In genomic region chr1:107664882-107665871, GRCh38 we compare ENCODE assay signal across 23 cellular contexts.
A peak's percentile ranks its signal among the peaks of the same experiment; 100 is the strongest.
DNase-seq lines count a peak whose midpoint lies in the region; ATAC-seq and TF ChIP-seq lines count a peak whose summit lies in the region.
"Had no signal": no experiment of that assay in that cellular context is flagged by ENCODE, and none has a peak within 500 bp of the region (broad histone marks: within the 10 kb centered on the region; RNA-seq: fewer than 3 reads in every experiment).

No MANE protein-coding gene starts in this region.

- no peak overlapping the region for H3K4me3 Mint-ChIP-seq in progenitor cell of endocrine pancreas (ENCODE audit: low read depth)
- H3K4me3 Mint-ChIP-seq: activated CD4-positive, alpha-beta memory T cell treated with anti-CD3 and anti-CD28 coated beads, Interleukin-2, amount 10 ng/mL, durations not matched to agents 7 days and 5 days; activated naive CD4-positive, alpha-beta T cell treated with anti-CD3 and anti-CD28 coated beads, Interleukin-2, amount 50 U/mL, for 24 hours; B cell had no signal

- intact Hi-C loops in head of caudate nucleus (cut with DNase I), result no loop called here

- no peaks in the 10 kb centered on the region for H3K9me3 Mint-ChIP-seq in progenitor cell of endocrine pancreas (ENCODE audit: low read depth)
- H3K9me3 Mint-ChIP-seq: activated CD4-positive, alpha-beta memory T cell treated with anti-CD3 and anti-CD28 coated beads, Interleukin-2, amount 10 ng/mL, durations not matched to agents 7 days and 5 days; activated naive CD4-positive, alpha-beta T cell treated with anti-CD3 and anti-CD28 coated beads, Interleukin-2, amount 50 U/mL, for 24 hours; activated T-helper 2 cell treated with anti-CD3 and anti-CD28 coated beads, Interferon-gamma antibody, Interleukin-2, Interleukin-4, amounts not matched to agents 10 μg/mL and 5 μg/mL and 100 μg/mL, durations not matched to agents 14 hours and 24 hours and 36 hours had no signal

- H3K36me3 Mint-ChIP-seq in progenitor cell of endocrine pancreas (ENCODE audit: insufficient read depth), result no peaks in the 10 kb centered on the region

- no peak for ATAC-seq in HG03196 (IDR thresholded peaks at IDR 0.05; ENCODE audit: unreplicated experiment)
- no peak for ATAC-seq in GM21529 (IDR thresholded peaks at IDR 0.05; ENCODE audit: unreplicated experiment)
- ATAC-seq: heart left ventricle, psoas muscle had no signal

- in situ Hi-C loops in SK-MEL-5 (cut with HindIII; ENCODE audit: low pct_unique_long_range_greater_than_20kb, low sequenced_read_pairs), result no loop called here

- peak overlapping the region; percentile 51 for H3K27ac Mint-ChIP-seq in progenitor cell of endocrine pancreas
- H3K27ac Mint-ChIP-seq: activated CD4-positive, alpha-beta memory T cell treated with anti-CD3 and anti-CD28 coated beads, Interleukin-2, amount 10 ng/mL, durations not matched to agents 7 days and 5 days; activated naive CD4-positive, alpha-beta T cell treated with anti-CD3 and anti-CD28 coated beads, Interleukin-2, amount 50 U/mL, for 24 hours; activated T-helper 2 cell treated with anti-CD3 and anti-CD28 coated beads, Interferon-gamma antibody, Interleukin-2, Interleukin-4, amounts not matched to agents 10 μg/mL and 5 μg/mL and 100 μg/mL, durations not matched to agents 14 hours and 24 hours and 36 hours; B cell had no signal

- no peak for TF ChIP-seq CTCF in progenitor cell of endocrine pancreas (IDR thresholded peaks at IDR 0.05; ENCODE audit: unreplicated experiment)

- peaks cover 31% of the 10 kb centered on the region for H3K4me1 Mint-ChIP-seq in progenitor cell of endocrine pancreas (ENCODE audit: low read depth)
- H3K4me1 Mint-ChIP-seq: activated CD4-positive, alpha-beta memory T cell treated with anti-CD3 and anti-CD28 coated beads, Interleukin-2, amount 10 ng/mL, durations not matched to agents 7 days and 5 days; activated naive CD4-positive, alpha-beta T cell treated with anti-CD3 and anti-CD28 coated beads, Interleukin-2, amount 50 U/mL, for 24 hours; B cell had no signal

- H3K27me3 Mint-ChIP-seq in progenitor cell of endocrine pancreas, result no peaks in the 10 kb centered on the region
- H3K27me3 Mint-ChIP-seq: activated naive CD4-positive, alpha-beta T cell treated with anti-CD3 and anti-CD28 coated beads, Interleukin-2, amount 50 U/mL, for 24 hours; B cell had no signal

- DNase-seq in COLO829 (ENCODE audit: low spot score), result peak; percentile 74
- peak; percentile 84 for DNase-seq in SK-MEL-5 (ENCODE audit: low read depth, low spot score)
- DNase-seq in kidney tubule cell (ENCODE audit: low spot score), result peak; percentile 95
- no peak for DNase-seq in progenitor cell of endocrine pancreas (ENCODE audit: low spot score, unreplicated experiment)
- DNase-seq in head of caudate nucleus, result no peak
- no peak for DNase-seq in NCI-H345 treated with DMSO at 0.1 percent for 48 hours (lab: John Stamatoyannopoulos, UW; ENCODE audit: unreplicated experiment)
- DNase-seq: activated CD4-positive, alpha-beta memory T cell treated with anti-CD3 and anti-CD28 coated beads, Interleukin-2, amount 10 ng/mL, durations not matched to agents 7 days and 5 days; activated CD4-positive, CD25-positive, alpha-beta regulatory T cell treated with anti-CD3 and anti-CD28 coated beads, Interleukin-2, amount 50 U/mL, for 72 hours; activated CD8-positive, alpha-beta memory T cell treated with anti-CD3 and anti-CD28 coated beads, Interleukin-2, amount 50 U/mL, for 48 hours; amygdala; effector CD8-positive, alpha-beta T cell; erythroblast; GM23248; heart left ventricle; NCI-H187; NCI-H526 treated with DMSO at 0.1 percent for 48 hours; psoas muscle; stimulated activated CD8-positive, alpha-beta memory T cell treated with anti-CD3 and anti-CD28 coated beads, Interleukin-4, amount 100 ng/mL, for 48 hours had no signal

Comparison
In these comparisons a context has a peak if more than half of its experiments do, and no peak if none do; other contexts are left out.
1. DNase-seq: peak in COLO829 (single experiment), SK-MEL-5 (single experiment) and kidney tubule cell (single experiment); none in progenitor cell of endocrine pancreas (single experiment), head of caudate nucleus (0 of 42) and NCI-H345 treated with DMSO at 0.1 percent for 48 hours (single experiment).